ENCODE assay signal across 1 cellular context in the genomic region with DNA sequence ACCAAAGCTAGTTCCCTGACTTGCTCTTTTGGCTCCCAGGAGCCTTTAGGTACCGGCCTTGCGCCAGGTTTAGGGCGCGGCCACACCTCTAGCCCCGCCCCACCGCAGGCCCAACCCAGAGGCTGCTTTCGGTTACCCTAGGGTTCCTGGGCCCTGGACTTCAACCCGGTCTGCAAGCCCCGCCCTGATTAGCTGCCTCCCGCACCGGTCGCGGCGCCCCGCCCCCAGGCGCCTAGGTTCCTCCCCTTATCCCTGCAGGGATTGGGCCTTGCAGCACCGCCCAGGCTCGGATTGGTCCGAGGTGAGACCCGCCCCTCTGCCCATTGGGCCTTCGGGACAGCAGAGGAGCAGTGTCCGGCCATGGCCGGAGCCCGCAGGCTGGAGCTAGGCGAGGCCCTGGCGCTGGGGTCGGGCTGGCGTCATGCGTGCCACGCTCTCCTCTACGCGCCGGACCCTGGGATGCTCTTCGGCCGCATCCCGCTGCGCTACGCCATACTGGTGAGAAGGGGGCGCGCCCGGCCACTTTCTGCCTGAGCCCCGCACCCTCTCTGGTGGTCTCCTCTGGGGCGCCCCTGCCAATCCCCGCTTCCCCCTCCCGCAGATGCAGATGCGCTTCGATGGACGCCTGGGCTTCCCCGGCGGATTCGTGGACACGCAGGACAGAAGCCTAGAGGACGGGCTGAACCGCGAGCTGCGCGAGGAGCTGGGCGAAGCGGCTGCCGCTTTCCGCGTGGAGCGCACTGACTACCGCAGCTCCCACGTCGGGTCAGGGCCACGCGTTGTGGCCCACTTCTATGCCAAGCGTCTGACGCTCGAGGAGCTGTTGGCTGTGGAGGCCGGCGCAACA.
TF ChIP-seq lines count a peak whose summit lies in the region.

A gene (plus strand): TSS at position 330 of the 847 bp plus-strand sequence. CDS start 31 bp downstream, at position 361.

TF ChIP-seq in HepG2, 621 proteins besides CTCF, POLR2A, EP300 and RAD21 (continued from another document):
- TF ChIP-seq, protein P1, sequence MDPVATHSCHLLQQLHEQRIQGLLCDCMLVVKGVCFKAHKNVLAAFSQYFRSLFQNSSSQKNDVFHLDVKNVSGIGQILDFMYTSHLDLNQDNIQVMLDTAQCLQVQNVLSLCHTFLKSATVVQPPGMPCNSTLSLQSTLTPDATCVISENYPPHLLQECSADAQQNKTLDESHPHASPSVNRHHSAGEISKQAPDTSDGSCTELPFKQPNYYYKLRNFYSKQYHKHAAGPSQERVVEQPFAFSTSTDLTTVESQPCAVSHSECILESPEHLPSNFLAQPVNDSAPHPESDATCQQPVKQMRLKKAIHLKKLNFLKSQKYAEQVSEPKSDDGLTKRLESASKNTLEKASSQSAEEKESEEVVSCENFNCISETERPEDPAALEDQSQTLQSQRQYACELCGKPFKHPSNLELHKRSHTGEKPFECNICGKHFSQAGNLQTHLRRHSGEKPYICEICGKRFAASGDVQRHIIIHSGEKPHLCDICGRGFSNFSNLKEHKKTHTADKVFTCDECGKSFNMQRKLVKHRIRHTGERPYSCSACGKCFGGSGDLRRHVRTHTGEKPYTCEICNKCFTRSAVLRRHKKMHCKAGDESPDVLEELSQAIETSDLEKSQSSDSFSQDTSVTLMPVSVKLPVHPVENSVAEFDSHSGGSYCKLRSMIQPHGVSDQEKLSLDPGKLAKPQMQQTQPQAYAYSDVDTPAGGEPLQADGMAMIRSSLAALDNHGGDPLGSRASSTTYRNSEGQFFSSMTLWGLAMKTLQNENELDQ (CRISPR knock-in tag; IDR thresholded peaks at IDR 0.05; ENCODE audit: borderline replicate concordance) = no peak
- TF ChIP-seq ZNF768 (CRISPR knock-in tag; IDR thresholded peaks at IDR 0.05) (peak; percentile 71), MED1 (CRISPR knock-in tag; IDR thresholded peaks at IDR 0.05) (peak; percentile 64; the same call in 1 of the 2 replicates), RBAK (CRISPR knock-in tag; IDR thresholded peaks at IDR 0.05) (no peak), SUZ12 (IDR thresholded peaks at IDR 0.05; ENCODE audit: low read depth, low read length) (no peak), EZH2 (conservative IDR thresholded peaks at IDR 0.05; ENCODE audit: low read depth, low read length) (no peak), NR2F6 (IDR thresholded peaks at IDR 0.05) (no peak), NR2F6 (CRISPR knock-in tag; IDR thresholded peaks at IDR 0.05) (no peak), REPIN1 (CRISPR knock-in tag; IDR thresholded peaks at IDR 0.05; ENCODE audit: borderline replicate concordance, low read depth) (peak; percentile 36; the same call in 1 of the 2 replicates), CEBPB (IDR thresholded peaks at IDR 0.05; ENCODE audit: borderline replicate concordance, low read depth, low read length) (no peak)
- TF ChIP-seq, protein P2, sequence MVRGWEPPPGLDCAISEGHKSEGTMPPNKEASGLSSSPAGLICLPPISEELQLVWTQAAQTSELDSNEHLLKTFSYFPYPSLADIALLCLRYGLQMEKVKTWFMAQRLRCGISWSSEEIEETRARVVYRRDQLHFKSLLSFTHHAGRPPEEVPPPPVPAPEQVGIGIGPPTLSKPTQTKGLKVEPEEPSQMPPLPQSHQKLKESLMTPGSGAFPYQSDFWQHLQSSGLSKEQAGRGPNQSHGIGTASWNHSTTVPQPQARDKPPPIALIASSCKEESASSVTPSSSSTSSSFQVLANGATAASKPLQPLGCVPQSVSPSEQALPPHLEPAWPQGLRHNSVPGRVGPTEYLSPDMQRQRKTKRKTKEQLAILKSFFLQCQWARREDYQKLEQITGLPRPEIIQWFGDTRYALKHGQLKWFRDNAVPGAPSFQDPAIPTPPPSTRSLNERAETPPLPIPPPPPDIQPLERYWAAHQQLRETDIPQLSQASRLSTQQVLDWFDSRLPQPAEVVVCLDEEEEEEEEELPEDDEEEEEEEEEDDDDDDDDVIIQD (CRISPR knock-in tag; IDR thresholded peaks at IDR 0.05; ENCODE audit: low read depth) = peak; percentile 67; the same call in 1 of the 2 replicates
- TF ChIP-seq, protein P3, sequence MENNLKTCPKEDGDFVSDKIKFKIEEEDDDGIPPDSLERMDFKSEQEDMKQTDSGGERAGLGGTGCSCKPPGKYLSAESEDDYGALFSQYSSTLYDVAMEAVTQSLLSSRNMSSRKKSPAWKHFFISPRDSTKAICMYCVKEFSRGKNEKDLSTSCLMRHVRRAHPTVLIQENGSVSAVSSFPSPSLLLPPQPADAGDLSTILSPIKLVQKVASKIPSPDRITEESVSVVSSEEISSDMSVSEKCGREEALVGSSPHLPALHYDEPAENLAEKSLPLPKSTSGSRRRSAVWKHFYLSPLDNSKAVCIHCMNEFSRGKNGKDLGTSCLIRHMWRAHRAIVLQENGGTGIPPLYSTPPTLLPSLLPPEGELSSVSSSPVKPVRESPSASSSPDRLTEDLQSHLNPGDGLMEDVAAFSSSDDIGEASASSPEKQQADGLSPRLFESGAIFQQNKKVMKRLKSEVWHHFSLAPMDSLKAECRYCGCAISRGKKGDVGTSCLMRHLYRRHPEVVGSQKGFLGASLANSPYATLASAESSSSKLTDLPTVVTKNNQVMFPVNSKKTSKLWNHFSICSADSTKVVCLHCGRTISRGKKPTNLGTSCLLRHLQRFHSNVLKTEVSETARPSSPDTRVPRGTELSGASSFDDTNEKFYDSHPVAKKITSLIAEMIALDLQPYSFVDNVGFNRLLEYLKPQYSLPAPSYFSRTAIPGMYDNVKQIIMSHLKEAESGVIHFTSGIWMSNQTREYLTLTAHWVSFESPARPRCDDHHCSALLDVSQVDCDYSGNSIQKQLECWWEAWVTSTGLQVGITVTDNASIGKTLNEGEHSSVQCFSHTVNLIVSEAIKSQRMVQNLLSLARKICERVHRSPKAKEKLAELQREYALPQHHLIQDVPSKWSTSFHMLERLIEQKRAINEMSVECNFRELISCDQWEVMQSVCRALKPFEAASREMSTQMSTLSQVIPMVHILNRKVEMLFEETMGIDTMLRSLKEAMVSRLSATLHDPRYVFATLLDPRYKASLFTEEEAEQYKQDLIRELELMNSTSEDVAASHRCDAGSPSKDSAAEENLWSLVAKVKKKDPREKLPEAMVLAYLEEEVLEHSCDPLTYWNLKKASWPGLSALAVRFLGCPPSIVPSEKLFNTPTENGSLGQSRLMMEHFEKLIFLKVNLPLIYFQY (CRISPR knock-in tag; IDR thresholded peaks at IDR 0.05; ENCODE audit: borderline replicate concordance) = peak; percentile 69
- TF ChIP-seq, protein P4, sequence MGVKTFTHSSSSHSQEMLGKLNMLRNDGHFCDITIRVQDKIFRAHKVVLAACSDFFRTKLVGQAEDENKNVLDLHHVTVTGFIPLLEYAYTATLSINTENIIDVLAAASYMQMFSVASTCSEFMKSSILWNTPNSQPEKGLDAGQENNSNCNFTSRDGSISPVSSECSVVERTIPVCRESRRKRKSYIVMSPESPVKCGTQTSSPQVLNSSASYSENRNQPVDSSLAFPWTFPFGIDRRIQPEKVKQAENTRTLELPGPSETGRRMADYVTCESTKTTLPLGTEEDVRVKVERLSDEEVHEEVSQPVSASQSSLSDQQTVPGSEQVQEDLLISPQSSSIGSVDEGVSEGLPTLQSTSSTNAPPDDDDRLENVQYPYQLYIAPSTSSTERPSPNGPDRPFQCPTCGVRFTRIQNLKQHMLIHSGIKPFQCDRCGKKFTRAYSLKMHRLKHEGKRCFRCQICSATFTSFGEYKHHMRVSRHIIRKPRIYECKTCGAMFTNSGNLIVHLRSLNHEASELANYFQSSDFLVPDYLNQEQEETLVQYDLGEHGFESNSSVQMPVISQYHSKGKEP (CRISPR knock-in tag; IDR thresholded peaks at IDR 0.05) = peak; percentile 53; the same call in 1 of the 2 replicates
